ENCODE assay signal across 12 cellular contexts in the genomic region with DNA sequence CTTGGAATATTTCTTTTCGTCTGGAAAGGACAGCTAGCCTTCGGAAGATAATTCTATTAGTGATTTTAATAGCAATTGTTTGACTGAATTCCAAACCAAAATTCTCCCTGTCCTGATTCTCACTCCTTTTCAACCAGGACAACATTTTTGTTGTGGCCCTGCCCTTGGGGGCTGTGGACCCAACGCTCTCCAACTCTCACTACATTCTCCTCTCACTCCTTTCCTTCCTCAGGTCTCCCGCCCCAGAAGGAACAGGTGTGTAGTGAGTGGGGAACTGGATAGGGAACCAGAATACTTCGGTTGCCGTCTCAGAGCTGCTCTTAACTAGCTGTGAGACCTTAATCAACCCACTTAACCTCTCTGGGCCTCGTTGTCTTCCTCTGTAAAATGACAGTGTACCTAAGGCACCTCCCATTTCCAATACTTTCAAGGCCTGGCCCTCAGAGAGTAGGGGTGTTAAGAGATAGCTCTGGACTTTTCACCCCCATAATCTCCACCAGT. TPM values are rescaled to one million over a fixed set of nuclear protein-coding genes. Genes with fewer than 3 reads are reported as not detected.
DNase-seq lines count a peak whose midpoint lies in the region; ATAC-seq, FAIRE-seq and TF ChIP-seq lines count a peak whose summit lies in the region.
"Had no signal": no experiment of that assay in that cellular context is flagged by ENCODE, and none has a peak within 500 bp of the region (broad histone marks: within the 10 kb centered on the region; RNA-seq: fewer than 3 reads in every experiment).

No MANE protein-coding gene starts in this region.

- H3K4me2 ChIP-seq in A549: peak overlapping the region; percentile 91

- peaks cover 2% of the 10 kb centered on the region for H3K36me3 Mint-ChIP-seq in CD4-positive, CD25-positive, alpha-beta regulatory T cell
- H3K36me3 Mint-ChIP-seq in activated B cell treated with CpG ODN at 0.5 μM for 24 hours (ENCODE audit: low read depth): no peaks in the 10 kb centered on the region

- H3K4me3 ChIP-seq in A549 (peak overlapping the region; percentile 68), iPS-18c (ENCODE audit: insufficient read depth, low read depth, low read length) (peak overlapping the region; percentile 24; the same call in 1 of the 2 replicates), tibial artery (no peak overlapping the region)
- no peak overlapping the region for H3K4me3 ChIP-seq in CD4-positive, CD25-positive, alpha-beta regulatory T cell (ENCODE audit: low read depth, low read length)

- H3K27ac ChIP-seq in A549 (peak overlapping the region; percentile 77 to 92), tibial artery (no peak overlapping the region)
- no peak overlapping the region for H3K27ac ChIP-seq in CD4-positive, CD25-positive, alpha-beta regulatory T cell (ENCODE audit: insufficient read depth, low read length, poor library complexity, severe bottlenecking)
- H3K27ac ChIP-seq: skin epidermis, thyroid gland had no signal

- H3K27me3 ChIP-seq in CD4-positive, CD25-positive, alpha-beta regulatory T cell (ENCODE audit: control insufficient read depth, insufficient read depth, low read length): peaks cover 38% of the 10 kb centered on the region
- peaks cover 0 to 53% of the 10 kb centered on the region in 2 donors for H3K27me3 ChIP-seq in tibial artery
- H3K27me3 ChIP-seq: thyroid gland had no signal

- TF ChIP-seq EP300 in A549 (IDR thresholded peaks at IDR 0.05): no peak

- H3K4me1 ChIP-seq in A549: peaks cover 11% of the 10 kb centered on the region
- H3K4me1 ChIP-seq in CD4-positive, CD25-positive, alpha-beta regulatory T cell (ENCODE audit: control insufficient read depth, insufficient read depth, low read length, poor library complexity, severe bottlenecking): peaks cover 13% of the 10 kb centered on the region
- peaks cover 0 to 18% (median 14%) of the 10 kb centered on the region in 4 donors for H3K4me1 ChIP-seq in tibial artery

- intact Hi-C loops in activated B cell treated with CpG ODN at 0.5 μM for 24 hours (cut with micrococcal nuclease) (loop anchor here (5.0 kb wide), 4 partner anchors 66 to 466 kb away; partner anchors contain the start of gene FAM136A), tibial artery (cut with DNase I; ENCODE audit: low total_unique reads) (no loop called here)

- peak overlapping the region in 1 of 3 donors; percentile 15 for H3K27ac Mint-ChIP-seq in CD4-positive, CD25-positive, alpha-beta regulatory T cell
- H3K27ac Mint-ChIP-seq in activated B cell treated with CpG ODN at 0.5 μM for 24 hours: peak overlapping the region; percentile 47

- peak overlapping the region in 3 of 4 donors; percentile 62 to 86 (median 66) for H3K4me3 Mint-ChIP-seq in CD4-positive, CD25-positive, alpha-beta regulatory T cell
- peak overlapping the region; percentile 67 for H3K4me3 Mint-ChIP-seq in activated B cell treated with CpG ODN at 0.5 μM for 24 hours

- H3K27me3 Mint-ChIP-seq in CD4-positive, CD25-positive, alpha-beta regulatory T cell: peaks cover 70% of the 10 kb centered on the region
- peaks cover 21% of the 10 kb centered on the region for H3K27me3 Mint-ChIP-seq in activated B cell treated with CpG ODN at 0.5 μM for 24 hours

- H3K4me1 Mint-ChIP-seq in CD4-positive, CD25-positive, alpha-beta regulatory T cell: peaks cover 5 to 18% (median 9%) of the 10 kb centered on the region in 4 donors
- H3K4me1 Mint-ChIP-seq in activated B cell treated with CpG ODN at 0.5 μM for 24 hours: peaks cover 24% of the 10 kb centered on the region

- H3K9me3 ChIP-seq in A549: no peaks in the 10 kb centered on the region
- H3K9me3 ChIP-seq in CD4-positive, CD25-positive, alpha-beta regulatory T cell (ENCODE audit: control insufficient read depth in 2 of 2, low read length in 2 of 2): no peaks in the 10 kb centered on the region
- peaks cover 2% of the 10 kb centered on the region for H3K9me3 ChIP-seq in iPS-18c (ENCODE audit: control insufficient read depth, insufficient read depth, low read length)
- no peaks in the 10 kb centered on the region for H3K9me3 ChIP-seq in tibial artery
- H3K9me3 ChIP-seq: thyroid gland had no signal

- no peak for ATAC-seq in A549
- ATAC-seq in CD4-positive, CD25-positive, alpha-beta regulatory T cell (ENCODE audit: low read depth in 2 of 2): no peak
- ATAC-seq in activated B cell treated with CpG ODN at 0.5 μM for 24 hours (ENCODE audit: low read depth): no peak
- ATAC-seq in HG03135 (IDR thresholded peaks at IDR 0.05; ENCODE audit: unreplicated experiment): no peak

- TF ChIP-seq RAD21 in A549 (conservative IDR thresholded peaks at IDR 0.05 in 1 of 2, IDR thresholded peaks at IDR 0.05 in 1 of 2): no peak

- POLR2A ChIA-PET in A549 (lab: Yijun Ruan, JAX): interaction anchor here (0.6 to 1.5 kb wide), 9 partner anchors 9 to 475 kb away, joined by 3 to 7 read pairs (median 4); partner anchors contain the start of gene SNRPG
- POLR2A ChIA-PET in activated B cell treated with CpG ODN at 0.5 μM for 24 hours (lab: Charles Lee): interaction anchor here (1.0 kb wide), 1 partner anchor 45 kb away, joined by 3 read pairs; no protein-coding TSS in a partner anchor

- CTCF ChIA-PET in A549 (lab: Yijun Ruan, JAX): interaction anchor here (0.6 to 4.1 kb wide), 45 partner anchors 8 to 480 kb away, joined by 3 to 46 read pairs (median 5); partner anchors contain the start of genes FAM136A and FIGLA
- CTCF ChIA-PET in activated B cell treated with CpG ODN at 0.5 μM for 24 hours (lab: Charles Lee): interaction anchor here (1.0 to 1.9 kb wide), 4 partner anchors 9 to 82 kb away, joined by 3 to 9 read pairs (median 5); partner anchors contain the start of gene FIGLA

- FAIRE-seq in A549 (lab: Jason Lieb, UNC) (no peak), GM12892 (lab: Jason Lieb, UNC) (no peak)

- no peaks in the 10 kb centered on the region for H3K36me3 ChIP-seq in CD4-positive, CD25-positive, alpha-beta regulatory T cell (ENCODE audit: control insufficient read depth, insufficient read depth, low read length)
- no peaks in the 10 kb centered on the region for H3K36me3 ChIP-seq in tibial artery
- H3K36me3 ChIP-seq: thyroid gland had no signal

- peaks cover 0 to 3% (median 0%) of the 10 kb centered on the region in 7 donors for H3K9me3 Mint-ChIP-seq in CD4-positive, CD25-positive, alpha-beta regulatory T cell
- H3K9me3 Mint-ChIP-seq in activated B cell treated with CpG ODN at 0.5 μM for 24 hours: peaks cover 7% of the 10 kb centered on the region

- TF ChIP-seq CTCF in A549 (IDR thresholded peaks at IDR 0.05): no peak
- TF ChIP-seq CTCF in activated B cell treated with CpG ODN at 0.5 μM for 24 hours (IDR thresholded peaks at IDR 0.05): no peak
- TF ChIP-seq CTCF in tibial artery (IDR thresholded peaks at IDR 0.05): no peak

- WGBS in A549 (ENCODE audit: missing lambda C conversion rate): 53% methylated on average over 7 of the region's 7 CpGs

- TF ChIP-seq POLR2A in A549 (IDR thresholded peaks at IDR 0.05; ENCODE audit: low read length): no peak
- TF ChIP-seq POLR2A in GM12892 (IDR thresholded peaks at IDR 0.05; ENCODE audit: low read depth, low read length): no peak

- no peak for DNase-seq in A549 (ENCODE audit: low read depth in 1 of 2, low spot score in 1 of 2)
- DNase-seq in CD4-positive, CD25-positive, alpha-beta regulatory T cell: no peak
- no peak for DNase-seq in activated B cell treated with CpG ODN at 0.5 μM for 24 hours
- DNase-seq in GM12892 (ENCODE audit: insufficient read length): no peak
- no peak for DNase-seq in tibial artery
- DNase-seq in stimulated activated CD4-positive, alpha-beta T cell treated with anti-CD3 and anti-CD28 coated beads, Interleukin-12 subunit alpha, Interleukin-12 subunit beta, amount 100 ng/mL, for 4 hours: no peak

TF ChIP-seq in A549, 52 proteins besides CTCF, POLR2A, EP300 and RAD21 (continues in another document):
- TF ChIP-seq SMC3 (IDR thresholded peaks at IDR 0.05) (no peak), PBX3 (IDR thresholded peaks at IDR 0.05) (no peak)

RNA-seq across cellular contexts. Expression of gene ADD2, which starts 0.6 kb away (rescaled TPM):
- polyA plus RNA-seq in A549 (2011; rRNA removed) (25.5 and 28.4 TPM in 2 replicates), A549 (2017; fragmentation: RNase III; extraction: RNeasy Plus Mini Kit Qiagen cat#74134 plus additional on column Dnase treatment) (18.0 to 21.4 TPM (median 20.7 TPM) in 3 replicates)
- 25.6 and 34.7 TPM in 2 replicates for polyA plus RNA-seq in A549 (2012; cell fraction: cytosol; rRNA removed)
- 21.4 and 26.2 TPM in 2 replicates for polyA plus RNA-seq in A549 (2012; cell fraction: nucleus; rRNA removed)
- polyA minus RNA-seq in A549 (2011; rRNA and poly(A)+ RNA removed): 85.1 and 99.5 TPM in 2 replicates
- total RNA-seq in CD4-positive, CD25-positive, alpha-beta regulatory T cell: 0.67 TPM
- under 1 TPM in 1 of 4 donors, not detected in 3; 0.02 TPM for polyA plus RNA-seq in CD4-positive, CD25-positive, alpha-beta regulatory T cell
- 12.5 and 15.4 TPM in 2 replicates for total RNA-seq in activated B cell treated with CpG ODN at 0.5 μM for 24 hours
- polyA plus RNA-seq in GM12892 (2012; ENCODE audit: missing spikeins): 0.13 TPM

RNA-seq across cellular contexts. Expression of gene FIGLA, which starts 21.8 kb away (rescaled TPM):
- not detected in 2 replicates for polyA plus RNA-seq in A549 (2011; rRNA removed)
- not detected in 2 replicates for polyA plus RNA-seq in A549 (2012; cell fraction: cytosol; rRNA removed)
- polyA plus RNA-seq in A549 (2012; cell fraction: nucleus; rRNA removed): not detected in 2 replicates
- polyA plus RNA-seq in A549 (2017; fragmentation: RNase III; extraction: RNeasy Plus Mini Kit Qiagen cat#74134 plus additional on column Dnase treatment): not detected in 3 replicates
- polyA minus RNA-seq in A549 (2011; rRNA and poly(A)+ RNA removed): not detected in 2 replicates
- not detected for total RNA-seq in CD4-positive, CD25-positive, alpha-beta regulatory T cell
- polyA plus RNA-seq in CD4-positive, CD25-positive, alpha-beta regulatory T cell: not detected
- not detected in 2 replicates for total RNA-seq in activated B cell treated with CpG ODN at 0.5 μM for 24 hours
- not detected for polyA plus RNA-seq in GM12892 (2012; ENCODE audit: missing spikeins)
- total RNA-seq: M059J, thyroid gland had no signal
- polyA plus RNA-seq: keratinocyte had no signal

RNA-seq across cellular contexts. Expression of gene CLEC4F, which starts 51.8 kb away (rescaled TPM):
- polyA plus RNA-seq in A549 (2011; rRNA removed) (not detected in 2 replicates), A549 (2017; fragmentation: RNase III; extraction: RNeasy Plus Mini Kit Qiagen cat#74134 plus additional on column Dnase treatment) (not detected in 3 replicates)
- polyA plus RNA-seq in A549 (2012; cell fraction: cytosol; rRNA removed): not detected in 2 replicates
- 0.02 and 0.04 TPM in 2 replicates for polyA plus RNA-seq in A549 (2012; cell fraction: nucleus; rRNA removed)
- polyA minus RNA-seq in A549 (2011; rRNA and poly(A)+ RNA removed): not detected in 2 replicates
- not detected for total RNA-seq in CD4-positive, CD25-positive, alpha-beta regulatory T cell
- polyA plus RNA-seq in CD4-positive, CD25-positive, alpha-beta regulatory T cell: not detected
- not detected in 2 replicates for total RNA-seq in activated B cell treated with CpG ODN at 0.5 μM for 24 hours
- not detected for polyA plus RNA-seq in GM12892 (2012; ENCODE audit: missing spikeins)
- total RNA-seq: M059J had no signal
- polyA plus RNA-seq: keratinocyte had no signal

Comparison
In these comparisons a context has a peak if more than half of its experiments do, and no peak if none do; other contexts are left out.
1. H3K27ac ChIP-seq: peak in A549 (2 of 2); none in CD4-positive, CD25-positive, alpha-beta regulatory T cell (single experiment) and tibial artery (0 of 2).
2. H3K4me3 ChIP-seq: peak in A549 (single experiment) and iPS-18c (single experiment); none in CD4-positive, CD25-positive, alpha-beta regulatory T cell (single experiment) and tibial artery (0 of 2).